ENCODE assay signal across 1 cellular context in the genomic region with DNA sequence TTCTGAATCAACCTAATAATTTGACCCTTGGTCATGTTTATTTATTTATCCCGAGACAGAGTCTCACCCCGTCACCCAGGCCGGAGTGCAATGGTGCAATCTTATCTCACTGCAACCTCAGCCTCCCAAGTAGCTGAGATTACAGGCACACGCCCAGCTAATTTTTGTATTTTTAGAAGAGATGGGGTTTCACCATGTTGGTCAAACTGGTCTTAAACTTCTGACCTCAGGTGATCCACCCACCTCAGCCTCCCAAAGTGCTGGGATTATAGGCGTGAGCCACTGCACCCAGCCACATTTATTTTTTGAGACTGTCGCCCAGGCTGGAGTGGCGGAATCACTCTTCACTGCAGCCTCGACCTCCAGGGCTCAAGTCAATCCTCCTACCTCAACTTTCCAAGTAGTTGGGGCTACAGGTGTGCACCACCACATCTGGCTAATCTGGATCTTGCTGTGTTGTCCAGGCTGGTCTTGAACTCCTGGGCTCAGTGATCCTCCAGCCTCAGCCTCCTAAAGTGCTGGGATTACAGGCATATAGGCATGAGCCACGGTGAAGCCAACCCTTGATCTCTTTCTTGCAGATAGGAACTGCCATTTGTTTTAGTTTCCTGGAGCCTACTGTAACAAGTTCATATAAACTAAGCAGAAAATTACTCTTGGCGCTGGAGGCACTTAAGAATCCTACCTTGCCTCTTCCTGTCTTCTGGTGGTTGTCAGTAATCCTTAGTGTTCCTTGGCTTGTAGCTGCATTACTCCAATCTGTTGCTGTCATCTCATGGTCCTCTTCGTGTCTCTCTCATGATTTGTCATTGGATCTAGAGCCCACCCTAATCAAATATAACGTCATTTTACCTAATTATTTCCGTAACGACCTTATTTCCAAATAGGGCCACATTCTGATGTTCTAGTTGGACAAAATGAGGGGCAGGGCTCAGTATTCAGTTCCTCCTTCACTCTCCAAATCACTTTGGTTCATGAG.
TF ChIP-seq lines count a peak whose summit lies in the region.

No MANE protein-coding gene starts in this region.

TF ChIP-seq in HepG2, 621 proteins besides CTCF, POLR2A, EP300 and RAD21 (continued from another document and continues in another):
- TF ChIP-seq, protein P1, sequence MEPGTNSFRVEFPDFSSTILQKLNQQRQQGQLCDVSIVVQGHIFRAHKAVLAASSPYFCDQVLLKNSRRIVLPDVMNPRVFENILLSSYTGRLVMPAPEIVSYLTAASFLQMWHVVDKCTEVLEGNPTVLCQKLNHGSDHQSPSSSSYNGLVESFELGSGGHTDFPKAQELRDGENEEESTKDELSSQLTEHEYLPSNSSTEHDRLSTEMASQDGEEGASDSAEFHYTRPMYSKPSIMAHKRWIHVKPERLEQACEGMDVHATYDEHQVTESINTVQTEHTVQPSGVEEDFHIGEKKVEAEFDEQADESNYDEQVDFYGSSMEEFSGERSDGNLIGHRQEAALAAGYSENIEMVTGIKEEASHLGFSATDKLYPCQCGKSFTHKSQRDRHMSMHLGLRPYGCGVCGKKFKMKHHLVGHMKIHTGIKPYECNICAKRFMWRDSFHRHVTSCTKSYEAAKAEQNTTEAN (CRISPR knock-in tag; conservative IDR thresholded peaks at IDR 0.05), result no peak
- TF ChIP-seq MTF1 (CRISPR knock-in tag; IDR thresholded peaks at IDR 0.05) (no peak), ZNF670 (CRISPR knock-in tag; IDR thresholded peaks at IDR 0.05; ENCODE audit: borderline replicate concordance) (no peak), ZNF605 (CRISPR knock-in tag; IDR thresholded peaks at IDR 0.05) (0 out of 2 replicates have a peak, but pooled peaks have one; percentile 54), ZSCAN9 (CRISPR knock-in tag; IDR thresholded peaks at IDR 0.05; ENCODE audit: borderline replicate concordance) (no peak), ZNF333 (CRISPR knock-in tag; IDR thresholded peaks at IDR 0.05; ENCODE audit: borderline replicate concordance) (no peak), ZNF883 (CRISPR knock-in tag; IDR thresholded peaks at IDR 0.05; ENCODE audit: not compliant biosample characterization) (no peak), HMG20A (CRISPR knock-in tag; IDR thresholded peaks at IDR 0.05; ENCODE audit: borderline replicate concordance) (no peak), DNMT1 (CRISPR knock-in tag; IDR thresholded peaks at IDR 0.05) (0 out of 2 replicates have a peak, but pooled peaks have one; percentile 51), FLYWCH1 (CRISPR knock-in tag; IDR thresholded peaks at IDR 0.05) (no peak), ZNF354B (CRISPR knock-in tag; IDR thresholded peaks at IDR 0.05) (no peak), JARID2 (CRISPR knock-in tag; IDR thresholded peaks at IDR 0.05; ENCODE audit: insufficient replicate concordance) (no peak), RBFOX2 (IDR thresholded peaks at IDR 0.05; ENCODE audit: low read depth, low read length) (peak; percentile 60; the same call in 1 of the 2 replicates), PHF8 (CRISPR knock-in tag; IDR thresholded peaks at IDR 0.05) (no peak), ZNF264 (CRISPR knock-in tag; IDR thresholded peaks at IDR 0.05) (no peak), ZFP36L2 (CRISPR knock-in tag; IDR thresholded peaks at IDR 0.05) (no peak)
- TF ChIP-seq, protein P2, sequence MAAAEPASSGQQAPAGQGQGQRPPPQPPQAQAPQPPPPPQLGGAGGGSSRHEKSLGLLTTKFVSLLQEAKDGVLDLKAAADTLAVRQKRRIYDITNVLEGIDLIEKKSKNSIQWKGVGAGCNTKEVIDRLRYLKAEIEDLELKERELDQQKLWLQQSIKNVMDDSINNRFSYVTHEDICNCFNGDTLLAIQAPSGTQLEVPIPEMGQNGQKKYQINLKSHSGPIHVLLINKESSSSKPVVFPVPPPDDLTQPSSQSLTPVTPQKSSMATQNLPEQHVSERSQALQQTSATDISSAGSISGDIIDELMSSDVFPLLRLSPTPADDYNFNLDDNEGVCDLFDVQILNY (CRISPR knock-in tag; conservative IDR thresholded peaks at IDR 0.05), result no peak
- TF ChIP-seq, protein P3, sequence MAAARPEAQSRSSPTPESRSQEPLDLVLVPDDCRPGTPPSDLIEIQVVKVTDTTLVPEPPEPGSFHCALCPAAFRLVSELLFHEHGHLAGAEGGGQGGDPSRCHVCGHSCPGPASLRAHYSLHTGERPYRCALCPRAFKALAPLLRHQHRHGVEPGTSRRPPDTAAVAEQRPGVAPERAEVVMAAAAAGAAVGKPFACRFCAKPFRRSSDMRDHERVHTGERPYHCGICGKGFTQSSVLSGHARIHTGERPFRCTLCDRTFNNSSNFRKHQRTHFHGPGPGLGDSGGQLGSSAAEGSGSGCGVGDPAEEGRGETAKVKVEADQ (CRISPR knock-in tag; IDR thresholded peaks at IDR 0.05; ENCODE audit: borderline replicate concordance), result no peak
- TF ChIP-seq, protein P4, sequence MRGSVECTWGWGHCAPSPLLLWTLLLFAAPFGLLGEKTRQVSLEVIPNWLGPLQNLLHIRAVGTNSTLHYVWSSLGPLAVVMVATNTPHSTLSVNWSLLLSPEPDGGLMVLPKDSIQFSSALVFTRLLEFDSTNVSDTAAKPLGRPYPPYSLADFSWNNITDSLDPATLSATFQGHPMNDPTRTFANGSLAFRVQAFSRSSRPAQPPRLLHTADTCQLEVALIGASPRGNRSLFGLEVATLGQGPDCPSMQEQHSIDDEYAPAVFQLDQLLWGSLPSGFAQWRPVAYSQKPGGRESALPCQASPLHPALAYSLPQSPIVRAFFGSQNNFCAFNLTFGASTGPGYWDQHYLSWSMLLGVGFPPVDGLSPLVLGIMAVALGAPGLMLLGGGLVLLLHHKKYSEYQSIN (CRISPR knock-in tag; IDR thresholded peaks at IDR 0.05; ENCODE audit: borderline replicate concordance), result no peak
- TF ChIP-seq, protein P5, sequence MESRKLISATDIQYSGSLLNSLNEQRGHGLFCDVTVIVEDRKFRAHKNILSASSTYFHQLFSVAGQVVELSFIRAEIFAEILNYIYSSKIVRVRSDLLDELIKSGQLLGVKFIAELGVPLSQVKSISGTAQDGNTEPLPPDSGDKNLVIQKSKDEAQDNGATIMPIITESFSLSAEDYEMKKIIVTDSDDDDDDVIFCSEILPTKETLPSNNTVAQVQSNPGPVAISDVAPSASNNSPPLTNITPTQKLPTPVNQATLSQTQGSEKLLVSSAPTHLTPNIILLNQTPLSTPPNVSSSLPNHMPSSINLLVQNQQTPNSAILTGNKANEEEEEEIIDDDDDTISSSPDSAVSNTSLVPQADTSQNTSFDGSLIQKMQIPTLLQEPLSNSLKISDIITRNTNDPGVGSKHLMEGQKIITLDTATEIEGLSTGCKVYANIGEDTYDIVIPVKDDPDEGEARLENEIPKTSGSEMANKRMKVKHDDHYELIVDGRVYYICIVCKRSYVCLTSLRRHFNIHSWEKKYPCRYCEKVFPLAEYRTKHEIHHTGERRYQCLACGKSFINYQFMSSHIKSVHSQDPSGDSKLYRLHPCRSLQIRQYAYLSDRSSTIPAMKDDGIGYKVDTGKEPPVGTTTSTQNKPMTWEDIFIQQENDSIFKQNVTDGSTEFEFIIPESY (CRISPR knock-in tag; IDR thresholded peaks at IDR 0.05), result no peak
- TF ChIP-seq, protein P6, sequence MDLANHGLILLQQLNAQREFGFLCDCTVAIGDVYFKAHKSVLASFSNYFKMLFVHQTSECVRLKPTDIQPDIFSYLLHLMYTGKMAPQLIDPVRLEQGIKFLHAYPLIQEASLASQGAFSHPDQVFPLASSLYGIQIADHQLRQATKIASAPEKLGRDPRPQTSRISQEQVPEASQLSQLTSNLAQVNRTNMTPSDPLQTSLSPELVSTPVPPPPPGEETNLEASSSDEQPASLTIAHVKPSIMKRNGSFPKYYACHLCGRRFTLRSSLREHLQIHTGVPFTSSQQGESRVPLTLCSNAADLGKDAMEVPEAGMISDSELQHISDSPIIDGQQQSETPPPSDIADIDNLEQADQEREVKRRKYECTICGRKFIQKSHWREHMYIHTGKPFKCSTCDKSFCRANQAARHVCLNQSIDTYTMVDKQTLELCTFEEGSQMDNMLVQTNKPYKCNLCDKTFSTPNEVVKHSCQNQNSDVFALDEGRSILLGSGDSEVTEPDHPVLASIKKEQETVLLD (CRISPR knock-in tag; IDR thresholded peaks at IDR 0.05; ENCODE audit: low read depth), result no peak
- TF ChIP-seq, protein P7, sequence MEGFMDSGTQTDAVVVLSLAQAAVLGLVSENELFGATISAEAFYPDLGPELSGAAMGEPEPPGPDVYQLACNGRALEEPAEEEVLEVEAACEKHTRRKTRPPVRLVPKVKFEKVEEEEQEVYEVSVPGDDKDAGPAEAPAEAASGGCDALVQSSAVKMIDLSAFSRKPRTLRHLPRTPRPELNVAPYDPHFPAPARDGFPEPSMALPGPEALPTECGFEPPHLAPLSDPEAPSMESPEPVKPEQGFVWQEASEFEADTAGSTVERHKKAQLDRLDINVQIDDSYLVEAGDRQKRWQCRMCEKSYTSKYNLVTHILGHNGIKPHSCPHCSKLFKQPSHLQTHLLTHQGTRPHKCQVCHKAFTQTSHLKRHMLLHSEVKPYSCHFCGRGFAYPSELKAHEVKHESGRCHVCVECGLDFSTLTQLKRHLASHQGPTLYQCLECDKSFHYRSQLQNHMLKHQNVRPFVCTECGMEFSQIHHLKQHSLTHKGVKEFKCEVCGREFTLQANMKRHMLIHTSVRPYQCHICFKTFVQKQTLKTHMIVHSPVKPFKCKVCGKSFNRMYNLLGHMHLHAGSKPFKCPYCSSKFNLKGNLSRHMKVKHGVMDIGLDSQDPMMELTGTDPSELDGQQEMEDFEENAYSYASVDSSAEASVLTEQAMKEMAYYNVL (CRISPR knock-in tag; IDR thresholded peaks at IDR 0.05; ENCODE audit: borderline replicate concordance), result no peak
- TF ChIP-seq, protein P8, sequence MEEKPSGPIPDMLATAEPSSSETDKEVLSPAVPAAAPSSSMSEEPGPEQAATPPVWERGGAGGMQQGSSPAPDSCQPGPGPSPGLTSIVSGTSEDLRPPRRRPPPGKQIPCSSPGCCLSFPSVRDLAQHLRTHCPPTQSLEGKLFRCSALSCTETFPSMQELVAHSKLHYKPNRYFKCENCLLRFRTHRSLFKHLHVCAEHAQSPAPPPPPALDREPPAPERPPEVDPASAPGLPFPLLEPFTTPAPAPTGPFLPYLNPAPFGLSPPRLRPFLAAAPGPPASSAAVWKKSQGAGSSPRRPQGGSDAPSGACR (CRISPR knock-in tag; IDR thresholded peaks at IDR 0.05), result 0 out of 2 replicates have a peak, but pooled peaks have one; percentile 32
- TF ChIP-seq, protein P9, sequence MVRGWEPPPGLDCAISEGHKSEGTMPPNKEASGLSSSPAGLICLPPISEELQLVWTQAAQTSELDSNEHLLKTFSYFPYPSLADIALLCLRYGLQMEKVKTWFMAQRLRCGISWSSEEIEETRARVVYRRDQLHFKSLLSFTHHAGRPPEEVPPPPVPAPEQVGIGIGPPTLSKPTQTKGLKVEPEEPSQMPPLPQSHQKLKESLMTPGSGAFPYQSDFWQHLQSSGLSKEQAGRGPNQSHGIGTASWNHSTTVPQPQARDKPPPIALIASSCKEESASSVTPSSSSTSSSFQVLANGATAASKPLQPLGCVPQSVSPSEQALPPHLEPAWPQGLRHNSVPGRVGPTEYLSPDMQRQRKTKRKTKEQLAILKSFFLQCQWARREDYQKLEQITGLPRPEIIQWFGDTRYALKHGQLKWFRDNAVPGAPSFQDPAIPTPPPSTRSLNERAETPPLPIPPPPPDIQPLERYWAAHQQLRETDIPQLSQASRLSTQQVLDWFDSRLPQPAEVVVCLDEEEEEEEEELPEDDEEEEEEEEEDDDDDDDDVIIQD (CRISPR knock-in tag; IDR thresholded peaks at IDR 0.05; ENCODE audit: low read depth), result no peak
- TF ChIP-seq, protein P10, sequence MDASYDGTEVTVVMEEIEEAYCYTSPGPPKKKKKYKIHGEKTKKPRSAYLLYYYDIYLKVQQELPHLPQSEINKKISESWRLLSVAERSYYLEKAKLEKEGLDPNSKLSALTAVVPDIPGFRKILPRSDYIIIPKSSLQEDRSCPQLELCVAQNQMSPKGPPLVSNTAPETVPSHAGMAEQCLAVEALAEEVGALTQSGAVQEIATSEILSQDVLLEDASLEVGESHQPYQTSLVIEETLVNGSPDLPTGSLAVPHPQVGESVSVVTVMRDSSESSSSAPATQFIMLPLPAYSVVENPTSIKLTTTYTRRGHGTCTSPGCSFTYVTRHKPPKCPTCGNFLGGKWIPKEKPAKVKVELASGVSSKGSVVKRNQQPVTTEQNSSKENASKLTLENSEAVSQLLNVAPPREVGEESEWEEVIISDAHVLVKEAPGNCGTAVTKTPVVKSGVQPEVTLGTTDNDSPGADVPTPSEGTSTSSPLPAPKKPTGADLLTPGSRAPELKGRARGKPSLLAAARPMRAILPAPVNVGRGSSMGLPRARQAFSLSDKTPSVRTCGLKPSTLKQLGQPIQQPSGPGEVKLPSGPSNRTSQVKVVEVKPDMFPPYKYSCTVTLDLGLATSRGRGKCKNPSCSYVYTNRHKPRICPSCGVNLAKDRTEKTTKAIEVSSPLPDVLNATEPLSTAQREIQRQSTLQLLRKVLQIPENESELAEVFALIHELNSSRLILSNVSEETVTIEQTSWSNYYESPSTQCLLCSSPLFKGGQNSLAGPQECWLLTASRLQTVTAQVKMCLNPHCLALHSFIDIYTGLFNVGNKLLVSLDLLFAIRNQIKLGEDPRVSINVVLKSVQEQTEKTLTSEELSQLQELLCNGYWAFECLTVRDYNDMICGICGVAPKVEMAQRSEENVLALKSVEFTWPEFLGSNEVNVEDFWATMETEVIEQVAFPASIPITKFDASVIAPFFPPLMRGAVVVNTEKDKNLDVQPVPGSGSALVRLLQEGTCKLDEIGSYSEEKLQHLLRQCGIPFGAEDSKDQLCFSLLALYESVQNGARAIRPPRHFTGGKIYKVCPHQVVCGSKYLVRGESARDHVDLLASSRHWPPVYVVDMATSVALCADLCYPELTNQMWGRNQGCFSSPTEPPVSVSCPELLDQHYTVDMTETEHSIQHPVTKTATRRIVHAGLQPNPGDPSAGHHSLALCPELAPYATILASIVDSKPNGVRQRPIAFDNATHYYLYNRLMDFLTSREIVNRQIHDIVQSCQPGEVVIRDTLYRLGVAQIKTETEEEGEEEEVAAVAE (CRISPR knock-in tag; IDR thresholded peaks at IDR 0.05; ENCODE audit: borderline replicate concordance), result peak; percentile 38; the same call in 1 of the 2 replicates
- TF ChIP-seq, protein P11, sequence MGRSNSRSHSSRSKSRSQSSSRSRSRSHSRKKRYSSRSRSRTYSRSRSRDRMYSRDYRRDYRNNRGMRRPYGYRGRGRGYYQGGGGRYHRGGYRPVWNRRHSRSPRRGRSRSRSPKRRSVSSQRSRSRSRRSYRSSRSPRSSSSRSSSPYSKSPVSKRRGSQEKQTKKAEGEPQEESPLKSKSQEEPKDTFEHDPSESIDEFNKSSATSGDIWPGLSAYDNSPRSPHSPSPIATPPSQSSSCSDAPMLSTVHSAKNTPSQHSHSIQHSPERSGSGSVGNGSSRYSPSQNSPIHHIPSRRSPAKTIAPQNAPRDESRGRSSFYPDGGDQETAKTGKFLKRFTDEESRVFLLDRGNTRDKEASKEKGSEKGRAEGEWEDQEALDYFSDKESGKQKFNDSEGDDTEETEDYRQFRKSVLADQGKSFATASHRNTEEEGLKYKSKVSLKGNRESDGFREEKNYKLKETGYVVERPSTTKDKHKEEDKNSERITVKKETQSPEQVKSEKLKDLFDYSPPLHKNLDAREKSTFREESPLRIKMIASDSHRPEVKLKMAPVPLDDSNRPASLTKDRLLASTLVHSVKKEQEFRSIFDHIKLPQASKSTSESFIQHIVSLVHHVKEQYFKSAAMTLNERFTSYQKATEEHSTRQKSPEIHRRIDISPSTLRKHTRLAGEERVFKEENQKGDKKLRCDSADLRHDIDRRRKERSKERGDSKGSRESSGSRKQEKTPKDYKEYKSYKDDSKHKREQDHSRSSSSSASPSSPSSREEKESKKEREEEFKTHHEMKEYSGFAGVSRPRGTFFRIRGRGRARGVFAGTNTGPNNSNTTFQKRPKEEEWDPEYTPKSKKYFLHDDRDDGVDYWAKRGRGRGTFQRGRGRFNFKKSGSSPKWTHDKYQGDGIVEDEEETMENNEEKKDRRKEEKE (IDR thresholded peaks at IDR 0.05), result no peak
- TF ChIP-seq, protein P12, sequence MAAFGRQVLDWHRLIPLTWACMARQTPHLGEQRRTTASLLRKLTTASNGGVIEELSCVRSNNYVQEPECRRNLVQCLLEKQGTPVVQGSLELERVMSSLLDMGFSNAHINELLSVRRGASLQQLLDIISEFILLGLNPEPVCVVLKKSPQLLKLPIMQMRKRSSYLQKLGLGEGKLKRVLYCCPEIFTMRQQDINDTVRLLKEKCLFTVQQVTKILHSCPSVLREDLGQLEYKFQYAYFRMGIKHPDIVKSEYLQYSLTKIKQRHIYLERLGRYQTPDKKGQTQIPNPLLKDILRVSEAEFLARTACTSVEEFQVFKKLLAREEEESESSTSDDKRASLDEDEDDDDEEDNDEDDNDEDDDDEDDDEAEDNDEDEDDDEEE (CRISPR knock-in tag; IDR thresholded peaks at IDR 0.05), result no peak
